Comparison of ENCODE assay signal across 21 cellular contexts in genomic region chr14:81132492-81132891, GRCh38.
DNase-seq lines count a peak whose midpoint lies in the region; ATAC-seq and FAIRE-seq lines count a peak whose summit lies in the region.
"Had no signal": no experiment of that assay in that cellular context is flagged by ENCODE, and none has a peak within 500 bp of the region (broad histone marks: within the 10 kb centered on the region; RNA-seq: fewer than 3 reads in every experiment).

No MANE protein-coding gene starts in this region.

- H3K9me3 ChIP-seq in HAP-1: 0 out of 2 replicates have a peak, but pooled peaks cover 2% of the 10 kb centered on the region
- H3K9me3 ChIP-seq: right atrium auricular region had no signal

- no peak overlapping the region for H3K4me3 ChIP-seq in HAP-1
- H3K4me3 ChIP-seq: right atrium auricular region, tibial nerve had no signal

- no peak for FAIRE-seq in HTR-8/SVneo (lab: Jason Lieb, UNC)
- FAIRE-seq: astrocyte, GM19239 had no signal

- peak; percentile 89 for ATAC-seq in left lobe of liver
- ATAC-seq: activated T-helper 17 cell treated with anti-CD3 and anti-CD28 coated beads, Interleukin-2, amount 50 U/mL, for 72 hours; CD8-positive, alpha-beta T cell; natural killer cell treated with Interleukin-12 subunit alpha and Interleukin-12 subunit beta and Interleukin-15 and Interleukin-18, amount 100 ng/mL, for 72 hours; stimulated activated naive CD8-positive, alpha-beta T cell treated with anti-CD3 and anti-CD28 coated beads, Interleukin-15, amount 100 ng/mL, for 72 hours had no signal

- peak; percentile 18 for DNase-seq in DMS53 (lab: John Stamatoyannopoulos, UW)
- no peak for DNase-seq in DMS53 treated with DMSO at 0.1 percent for 48 hours (lab: John Stamatoyannopoulos, UW; ENCODE audit: unreplicated experiment)
- DNase-seq in NCI-H2081 treated with DMSO at 0.1 percent for 48 hours (lab: John Stamatoyannopoulos, UW): peak; percentile 10
- peak; percentile 96 for DNase-seq in NCI-H69 (lab: John Stamatoyannopoulos, UW)
- DNase-seq in left lobe of liver (ENCODE audit: low spot score): no peak
- no peak for DNase-seq in GF-D8 (lab: John Stamatoyannopoulos, UW)
- DNase-seq in HAP-1 (ENCODE audit: low spot score in 2 of 2): no peak
- DNase-seq in HTR-8/SVneo (ENCODE audit: insufficient read length, low spot score): no peak
- DNase-seq: activated naive CD8-positive, alpha-beta T cell treated with anti-CD3 and anti-CD28 coated beads for 36 hours; CD8-positive, alpha-beta T cell; cerebellar nuclear complex; NCI-H187 treated with DMSO at 0.1 percent for 48 hours; stimulated activated CD4-positive, alpha-beta T cell treated with anti-CD3 and anti-CD28 coated beads, Interleukin-12 subunit alpha, Interleukin-12 subunit beta, amount 100 ng/mL, for 4 hours; stimulated activated naive CD8-positive, alpha-beta T cell treated with anti-CD3 and anti-CD28 coated beads, Interleukin-15, amount 100 ng/mL, for 72 hours; T-helper 9 cell had no signal

- no peaks in the 10 kb centered on the region for H3K36me3 ChIP-seq in HAP-1 (replicated peaks)
- H3K36me3 ChIP-seq: right atrium auricular region, tibial nerve had no signal

- H3K27me3 ChIP-seq in HAP-1 (ENCODE audit: low read depth): no peaks in the 10 kb centered on the region; the same call in 1 of the 2 replicates
- H3K27me3 ChIP-seq: right atrium auricular region, tibial nerve had no signal

- in situ Hi-C loops in HAP-1 (cut with MboI; ENCODE audit: low sequenced_read_pairs): no loop called here

- H3K4me1 ChIP-seq in HAP-1: no peaks in the 10 kb centered on the region
- H3K4me1 ChIP-seq: right atrium auricular region, tibial nerve had no signal

Comparison
In these comparisons a context has a peak if more than half of its experiments do, and no peak if none do; other contexts are left out.
1. DNase-seq: peak in DMS53 (single experiment), NCI-H2081 treated with DMSO at 0.1 percent for 48 hours (single experiment) and NCI-H69 (single experiment); none in DMS53 treated with DMSO at 0.1 percent for 48 hours (single experiment), left lobe of liver (single experiment), GF-D8 (single experiment), HAP-1 (0 of 2) and HTR-8/SVneo (single experiment).